Comparison of ENCODE assay signal across 1 cellular context in the genomic region with DNA sequence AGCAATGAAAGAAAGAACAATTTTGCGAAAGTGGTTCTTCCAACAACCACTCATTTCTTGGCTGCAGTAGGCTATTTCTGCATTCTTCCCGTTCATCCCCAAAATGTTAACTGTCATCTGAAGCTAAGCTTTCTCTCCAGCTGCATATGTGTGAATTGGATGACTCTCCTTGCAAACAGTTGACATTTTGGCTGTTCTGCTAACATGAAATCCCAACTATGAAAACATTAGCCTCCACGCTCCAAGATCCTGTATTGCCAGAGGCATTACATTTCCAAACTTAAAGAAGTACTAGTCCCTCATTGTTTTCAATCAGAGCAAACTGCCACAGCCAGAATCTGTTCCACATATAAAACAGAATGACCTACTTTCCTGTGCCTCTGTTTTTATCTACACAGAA.
TF ChIP-seq lines count a peak whose summit lies in the region.

No MANE protein-coding gene starts in this region.

TF ChIP-seq in IMR-90, 13 proteins besides CTCF, POLR2A, EP300 and RAD21 (continued from another document):
- TF ChIP-seq NFE2L2 (IDR thresholded peaks at IDR 0.05; ENCODE audit: low read depth, low read length) (no peak), SMC3 (IDR thresholded peaks at IDR 0.05; ENCODE audit: low read depth, low read length) (no peak), RCOR1 (IDR thresholded peaks at IDR 0.05; ENCODE audit: insufficient replicate concordance, low read length) (no peak)
